17 cellular contexts compared by ENCODE assay signal in genomic region chr16:48511716-48512115, GRCh38.
DNase-seq lines count a peak whose midpoint lies in the region; ATAC-seq and TF ChIP-seq lines count a peak whose summit lies in the region.
"Had no signal": no experiment of that assay in that cellular context is flagged by ENCODE, and none has a peak within 500 bp of the region (broad histone marks: within the 10 kb centered on the region; RNA-seq: fewer than 3 reads in every experiment).

No MANE protein-coding gene starts in this region.

- H2AK5ac ChIP-seq in trophoblast cell (ENCODE audit: low read length), result no peak overlapping the region

- no peak overlapping the region for H3K4ac ChIP-seq in trophoblast cell (ENCODE audit: low read depth, low read length)

- no peaks in the 10 kb centered on the region for H3K27me3 Mint-ChIP-seq in MCF 10A (ENCODE audit: insufficient read depth, unreplicated experiment)
- no peaks in the 10 kb centered on the region for H3K27me3 Mint-ChIP-seq in CD4-positive, alpha-beta T cell
- H3K27me3 Mint-ChIP-seq in activated naive CD8-positive, alpha-beta T cell treated with anti-CD3 and anti-CD28 coated beads for 36 hours, result peaks cover 3% of the 10 kb centered on the region

- no peak overlapping the region for H2AFZ ChIP-seq in trophoblast cell (ENCODE audit: insufficient read depth, low read length, poor library complexity)

- H3K9me3 Mint-ChIP-seq in MCF 10A (ENCODE audit: unreplicated experiment), result no peaks in the 10 kb centered on the region
- H3K9me3 Mint-ChIP-seq in CD4-positive, alpha-beta T cell, result peaks cover 4% of the 10 kb centered on the region
- H3K9me3 Mint-ChIP-seq in activated naive CD8-positive, alpha-beta T cell treated with anti-CD3 and anti-CD28 coated beads for 36 hours, result peaks cover 3% of the 10 kb centered on the region

- TF ChIP-seq POLR2A in breast epithelium (IDR thresholded peaks at IDR 0.05), result no peak

- no peak overlapping the region for H3K23ac ChIP-seq in trophoblast cell (ENCODE audit: low read length)

- peaks cover 5% of the 10 kb centered on the region for H3K79me1 ChIP-seq in trophoblast cell (ENCODE audit: low read length)

- no peak overlapping the region for H3K27ac Mint-ChIP-seq in MCF 10A (ENCODE audit: low read depth, unreplicated experiment)
- H3K27ac Mint-ChIP-seq in CD4-positive, alpha-beta T cell, result no peak overlapping the region
- no peak overlapping the region for H3K27ac Mint-ChIP-seq in activated naive CD8-positive, alpha-beta T cell treated with anti-CD3 and anti-CD28 coated beads for 36 hours

- H3K4me3 Mint-ChIP-seq in MCF 10A (ENCODE audit: unreplicated experiment), result no peak overlapping the region
- no peak overlapping the region for H3K4me3 Mint-ChIP-seq in CD4-positive, alpha-beta T cell
- H3K4me3 Mint-ChIP-seq in activated naive CD8-positive, alpha-beta T cell treated with anti-CD3 and anti-CD28 coated beads for 36 hours, result no peak overlapping the region

- no peak overlapping the region for H4K91ac ChIP-seq in trophoblast cell (ENCODE audit: low read depth, low read length)

- no CpG with 5 or more reads among the region's 3 CpGs for WGBS in trophoblast cell (ENCODE audit: extremely low coverage, insufficient coverage, insufficient read length)

- H2BK5ac ChIP-seq in trophoblast cell (ENCODE audit: low read depth, low read length, poor library complexity), result no peak overlapping the region

- H3K14ac ChIP-seq in trophoblast cell (ENCODE audit: low read length), result no peak overlapping the region

- peaks cover 0 to 8% of the 10 kb centered on the region in 2 donors for H3K9me3 ChIP-seq in breast epithelium
- H3K9me3 ChIP-seq in trophoblast cell (ENCODE audit: insufficient read depth, low read depth, low read length), result peaks cover 9% of the 10 kb centered on the region
- H3K9me3 ChIP-seq in CD4-positive, alpha-beta T cell (ENCODE audit: control insufficient read depth, low read length), result peaks cover 6% of the 10 kb centered on the region

- H3K9ac ChIP-seq in trophoblast cell (ENCODE audit: low read length), result no peak overlapping the region
- H3K9ac ChIP-seq: BLaER1 treated with 17β-estradiol and CSF1 and Interleukin-3, amounts not matched to agents 10 nM and 100 nM had no signal

- no peak overlapping the region for H3K27ac ChIP-seq in breast epithelium
- peak overlapping the region; percentile 87 for H3K27ac ChIP-seq in epithelial cell of prostate
- peak overlapping the region; percentile 9 for H3K27ac ChIP-seq in trophoblast cell (ENCODE audit: low read depth, low read length)
- H3K27ac ChIP-seq in substantia nigra (ENCODE audit: low read depth, low read length, poor library complexity, severe bottlenecking), result no peak overlapping the region
- no peak overlapping the region for H3K27ac ChIP-seq in CD4-positive, alpha-beta T cell (ENCODE audit: low read depth, low read length)
- H3K27ac ChIP-seq: BLaER1 treated with 17β-estradiol and CSF1 and Interleukin-3, amounts not matched to agents 10 nM and 100 nM had no signal

- no peak overlapping the region for H4K8ac ChIP-seq in trophoblast cell (ENCODE audit: low read depth, low read length)

- H2BK120ac ChIP-seq in trophoblast cell (ENCODE audit: insufficient read depth, low read length, poor library complexity), result peak overlapping the region; percentile 1

- POLR2A ChIA-PET in MCF 10A (lab: Yijun Ruan, JAX), result interaction anchor here (1.0 to 2.4 kb wide), 8 partner anchors 12 to 146 kb away, joined by 3 to 21 read pairs (median 4); no protein-coding TSS in a partner anchor
- POLR2A ChIA-PET in CD4-positive, alpha-beta T cell (lab: Charles Lee), result no interaction called here

- CTCF ChIA-PET in MCF 10A (lab: Yijun Ruan, JAX), result interaction anchor here (1.0 to 3.8 kb wide), 3 partner anchors 14 to 157 kb away, joined by 3 to 21 read pairs (median 3); no protein-coding TSS in a partner anchor
- CTCF ChIA-PET in CD4-positive, alpha-beta T cell (lab: Charles Lee), result no interaction called here

- H3K4me3 ChIP-seq in breast epithelium (no peak overlapping the region), trophoblast cell (ENCODE audit: low read depth, low read length) (no peak overlapping the region)
- H3K4me3 ChIP-seq: BLaER1 treated with 17β-estradiol and CSF1 and Interleukin-3, amounts not matched to agents 10 nM and 100 nM had no signal

- no peaks in the 10 kb centered on the region for H3K36me3 Mint-ChIP-seq in MCF 10A (ENCODE audit: insufficient read depth, unreplicated experiment)
- H3K36me3 Mint-ChIP-seq in CD4-positive, alpha-beta T cell (ENCODE audit: low read depth), result no peaks in the 10 kb centered on the region
- H3K36me3 Mint-ChIP-seq in activated naive CD8-positive, alpha-beta T cell treated with anti-CD3 and anti-CD28 coated beads for 36 hours, result no peaks in the 10 kb centered on the region

- no TSS peak for BruUV-seq in MCF 10A (replicated peaks; lab: Mats Ljungman, UMichigan)

- H3K79me2 ChIP-seq in trophoblast cell (ENCODE audit: control insufficient read depth, insufficient read depth, low read length, poor library complexity), result no peaks in the 10 kb centered on the region

- no peaks in the 10 kb centered on the region for H3K27me3 ChIP-seq in breast epithelium
- H3K27me3 ChIP-seq in trophoblast cell (ENCODE audit: insufficient read depth, low read length), result no peaks in the 10 kb centered on the region
- no peaks in the 10 kb centered on the region for H3K27me3 ChIP-seq in CD4-positive, alpha-beta T cell (ENCODE audit: control insufficient read depth, insufficient read depth, low read length)
- H3K27me3 ChIP-seq: BLaER1 treated with 17β-estradiol and CSF1 and Interleukin-3, amounts not matched to agents 10 nM and 100 nM had no signal

- no peaks in the 10 kb centered on the region for H3K4me1 ChIP-seq in breast epithelium
- peaks cover 10 to 14% of the 10 kb centered on the region in 2 experiments for H3K4me1 ChIP-seq in trophoblast cell (ENCODE audit: control insufficient read depth in 1 of 2, insufficient read depth in 2 of 2, low read length in 2 of 2)
- H3K4me1 ChIP-seq: BLaER1 treated with 17β-estradiol and CSF1 and Interleukin-3, amounts not matched to agents 10 nM and 100 nM had no signal

- peak; percentile 78 for DNase-seq in MCF 10A (ENCODE audit: unreplicated experiment)
- no peak for DNase-seq in breast epithelium (ENCODE audit: low spot score in 2 of 2)
- DNase-seq in epithelial cell of prostate (ENCODE audit: low read depth, low spot score), result peak; percentile 78
- DNase-seq in trophoblast cell, result peak; percentile 64 to 77
- no peak for DNase-seq in substantia nigra (lab: John Stamatoyannopoulos, UW)
- DNase-seq in CD4-positive, alpha-beta T cell, result no peak
- DNase-seq in activated naive CD8-positive, alpha-beta T cell treated with anti-CD3 and anti-CD28 coated beads for 36 hours, result no peak
- DNase-seq: 8988T, H7, Kasumi-1, NCI-H1417, NCI-H1930, NCI-H510A, SIG-M5 had no signal

- ATAC-seq in CD4-positive, alpha-beta T cell (ENCODE audit: poor library complexity), result no peak
- no peak for ATAC-seq in GM21717 (IDR thresholded peaks at IDR 0.05; ENCODE audit: unreplicated experiment)
- ATAC-seq: Panc1 had no signal

- H3K4me1 Mint-ChIP-seq in MCF 10A (ENCODE audit: insufficient read depth, unreplicated experiment), result peaks cover 9% of the 10 kb centered on the region
- H3K4me1 Mint-ChIP-seq in CD4-positive, alpha-beta T cell (ENCODE audit: low read depth), result no peaks in the 10 kb centered on the region
- peaks cover 4% of the 10 kb centered on the region for H3K4me1 Mint-ChIP-seq in activated naive CD8-positive, alpha-beta T cell treated with anti-CD3 and anti-CD28 coated beads for 36 hours

- no peak overlapping the region for H3K18ac ChIP-seq in trophoblast cell (ENCODE audit: low read length)

- no peak for TF ChIP-seq CTCF in MCF 10A (IDR thresholded peaks at IDR 0.05; ENCODE audit: unreplicated experiment)
- no peak for TF ChIP-seq CTCF in breast epithelium (IDR thresholded peaks at IDR 0.05)
- no peak for TF ChIP-seq CTCF in CD4-positive, alpha-beta T cell (IDR thresholded peaks at IDR 0.05)

- intact Hi-C loops in MCF 10A (cut with micrococcal nuclease) (no loop called here), breast epithelium (cut with DNase I; ENCODE audit: low total_unique reads) (no loop called here)
- intact Hi-C loops in CD4-positive, alpha-beta T cell (cut with DNase I, micrococcal nuclease), result no loop called here

- H3K4me2 ChIP-seq in trophoblast cell (ENCODE audit: low read length), result no peak overlapping the region
- H3K4me2 ChIP-seq: BLaER1 treated with 17β-estradiol and CSF1 and Interleukin-3, amounts not matched to agents 10 nM and 100 nM had no signal

- no peak overlapping the region for H4K12ac ChIP-seq in trophoblast cell (ENCODE audit: low read depth, low read length)

- no peaks in the 10 kb centered on the region for H3K36me3 ChIP-seq in breast epithelium
- H3K36me3 ChIP-seq in trophoblast cell (ENCODE audit: control insufficient read depth in 1 of 2, insufficient read depth in 2 of 2, low read length in 2 of 2), result no peaks in the 10 kb centered on the region
- H3K36me3 ChIP-seq: BLaER1 treated with 17β-estradiol and CSF1 and Interleukin-3, amounts not matched to agents 10 nM and 100 nM had no signal

- H2BK12ac ChIP-seq in trophoblast cell (ENCODE audit: low read length), result no peak overlapping the region

Comparison
In these comparisons a context has a peak if more than half of its experiments do, and no peak if none do; other contexts are left out.
1. DNase-seq: peak in MCF 10A (single experiment), epithelial cell of prostate (single experiment) and trophoblast cell (2 of 2); none in breast epithelium (0 of 2), substantia nigra (0 of 49), CD4-positive, alpha-beta T cell (0 of 10) and activated naive CD8-positive, alpha-beta T cell treated with anti-CD3 and anti-CD28 coated beads for 36 hours (single experiment).
2. H3K27ac ChIP-seq: peak in epithelial cell of prostate (single experiment) and trophoblast cell (single experiment); none in breast epithelium (0 of 2), substantia nigra (single experiment) and CD4-positive, alpha-beta T cell (single experiment).